1 cellular context compared by ENCODE assay signal in the genomic region with DNA sequence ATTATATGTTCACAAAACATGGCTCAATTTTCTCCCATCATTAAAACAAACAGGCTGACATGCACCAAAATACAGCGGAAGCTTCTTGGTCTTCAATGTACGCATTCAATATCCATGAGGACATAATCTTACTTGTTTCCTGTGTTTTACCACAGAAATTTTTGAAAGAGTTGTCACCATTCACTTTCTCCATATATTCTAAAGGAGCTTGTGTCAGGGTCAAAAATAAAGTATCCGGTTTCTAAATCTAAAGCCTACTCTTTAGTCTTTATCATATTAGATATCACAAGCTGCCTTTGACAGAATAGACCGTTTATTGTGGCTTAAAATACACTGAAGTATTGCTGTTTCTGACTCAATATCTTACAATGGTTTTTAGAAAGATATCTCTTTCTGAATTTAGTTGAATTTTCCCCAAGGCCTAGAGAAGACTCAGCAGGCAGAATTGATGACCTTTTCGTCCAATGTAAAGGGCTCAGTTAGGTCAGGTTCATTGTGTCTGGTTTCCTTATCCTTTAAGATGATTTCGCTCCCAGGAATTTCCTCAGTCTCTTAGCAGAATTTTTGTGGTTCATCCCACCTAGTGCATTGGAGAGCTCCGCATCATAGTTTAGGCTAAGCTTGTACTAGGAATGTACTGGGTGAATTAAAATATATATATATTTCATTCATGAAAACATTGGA.
TF ChIP-seq lines count a peak whose summit lies in the region.

No MANE protein-coding gene starts in this region.

TF ChIP-seq in H1, 55 proteins besides CTCF, POLR2A, EP300 and RAD21 (continued from another document):
- TF ChIP-seq NANOG (IDR thresholded peaks at IDR 0.05; ENCODE audit: insufficient read depth, low read depth, low read length, poor library complexity, severe bottlenecking): no peak
- TF ChIP-seq CBX8 (IDR thresholded peaks at IDR 0.05; ENCODE audit: borderline replicate concordance, low read depth, low read length): no peak
- no peak for TF ChIP-seq FOSL1 (IDR thresholded peaks at IDR 0.05; ENCODE audit: insufficient read depth, low read depth, low read length)
- no peak for TF ChIP-seq POLR2AphosphoS5 (IDR thresholded peaks at IDR 0.05; ENCODE audit: low read depth, low read length)
- TF ChIP-seq SP2 (IDR thresholded peaks at IDR 0.05; ENCODE audit: low read length): no peak
- no peak for TF ChIP-seq YY1 (IDR thresholded peaks at IDR 0.05; ENCODE audit: low read depth, low read length)
